Comparison of ENCODE assay signal across 1 cellular context in the genomic region with DNA sequence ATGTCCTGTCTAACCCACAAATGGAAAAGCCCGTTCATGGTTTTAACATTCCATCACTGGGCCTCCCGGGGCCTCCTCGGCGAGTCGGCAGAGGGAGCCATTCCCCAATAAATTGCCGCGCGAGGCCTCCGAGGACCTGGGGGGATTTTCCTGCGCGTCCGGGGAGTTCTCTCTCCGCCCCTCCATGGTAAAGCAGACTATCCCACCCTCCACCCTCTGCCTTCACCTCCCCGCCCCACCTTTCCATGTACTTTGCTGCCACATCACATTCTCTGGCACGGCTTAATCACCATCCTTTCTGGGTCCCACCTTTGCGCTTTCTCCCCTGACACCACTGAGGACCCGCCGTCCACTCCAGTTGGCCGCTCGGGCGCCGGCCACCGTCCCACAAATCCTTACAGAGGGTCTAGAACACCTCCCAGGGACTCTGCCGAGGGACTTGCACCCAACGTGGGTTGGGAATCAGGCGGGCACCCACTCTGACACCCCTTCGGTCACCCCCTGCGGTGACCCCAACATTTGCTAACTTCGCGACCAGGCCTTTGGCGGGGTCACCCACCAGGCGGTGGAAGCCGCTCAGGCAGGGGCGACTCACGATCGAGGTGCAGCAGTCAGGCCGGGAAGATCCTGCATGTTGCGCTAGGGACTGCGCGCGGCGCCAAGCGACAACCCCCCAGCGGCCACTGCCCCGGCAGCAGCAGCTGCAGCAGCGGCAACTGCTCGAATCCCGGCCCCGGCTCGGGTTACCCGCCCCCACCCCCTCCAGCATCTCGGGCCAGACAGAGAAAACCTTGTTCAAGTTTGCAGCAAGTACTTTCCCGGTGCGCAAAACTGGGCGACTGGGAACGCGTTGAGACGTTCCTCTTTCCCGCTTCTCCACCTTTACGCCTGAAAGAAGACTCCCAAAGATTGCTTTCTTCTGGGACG.
TF ChIP-seq lines count a peak whose summit lies in the region.

Gene MEGF10, plus strand, starts transcription at position 778 of the 927 bp plus-strand sequence. CDS start 40,513 bp downstream, outside the sequence.

TF ChIP-seq in HepG2, 621 proteins besides CTCF, POLR2A, EP300 and RAD21 (continued from another document):
- TF ChIP-seq ZNF609 (CRISPR knock-in tag; IDR thresholded peaks at IDR 0.05; ENCODE audit: borderline replicate concordance) = no peak
- TF ChIP-seq RBM39 (IDR thresholded peaks at IDR 0.05; ENCODE audit: low read depth, low read length, poor library complexity, severe bottlenecking) = no peak
- TF ChIP-seq TEAD2 (CRISPR knock-in tag; IDR thresholded peaks at IDR 0.05) = no peak
- no peak for TF ChIP-seq REST (IDR thresholded peaks at IDR 0.05; ENCODE audit: borderline replicate concordance in 1 of 2, low read depth in 1 of 2, low read length in 2 of 2)
- no peak for TF ChIP-seq ZNF704 (CRISPR knock-in tag; IDR thresholded peaks at IDR 0.05; ENCODE audit: borderline replicate concordance)
- peak; percentile 78 for TF ChIP-seq STAG1 (CRISPR knock-in tag; IDR thresholded peaks at IDR 0.05)
- TF ChIP-seq SNAPC2 (CRISPR knock-in tag; IDR thresholded peaks at IDR 0.05) = no peak
- TF ChIP-seq NONO (IDR thresholded peaks at IDR 0.05) = no peak
- no peak for TF ChIP-seq NONO (CRISPR knock-in tag; conservative IDR thresholded peaks at IDR 0.05)
- no peak for TF ChIP-seq BRF2 (CRISPR knock-in tag; IDR thresholded peaks at IDR 0.05)
- no peak for TF ChIP-seq ZNF333 (CRISPR knock-in tag; IDR thresholded peaks at IDR 0.05; ENCODE audit: borderline replicate concordance)
- no peak for TF ChIP-seq ZNF879 (CRISPR knock-in tag; IDR thresholded peaks at IDR 0.05)
- TF ChIP-seq TRIM24 (CRISPR knock-in tag; IDR thresholded peaks at IDR 0.05) = no peak
- TF ChIP-seq ZFP82 (CRISPR knock-in tag; IDR thresholded peaks at IDR 0.05; ENCODE audit: borderline replicate concordance) = no peak
- no peak for TF ChIP-seq TMF1 (CRISPR knock-in tag; IDR thresholded peaks at IDR 0.05; ENCODE audit: low read depth)
- peak; percentile 21; the same call in 1 of the 2 replicates for TF ChIP-seq KDM2A (CRISPR knock-in tag; IDR thresholded peaks at IDR 0.05; ENCODE audit: borderline replicate concordance, low read depth)
- no peak for TF ChIP-seq HNRNPLL (IDR thresholded peaks at IDR 0.05; ENCODE audit: low read depth, low read length, poor library complexity, severe bottlenecking)
- TF ChIP-seq GMEB1 (CRISPR knock-in tag; IDR thresholded peaks at IDR 0.05; ENCODE audit: borderline replicate concordance) = no peak
- no peak for TF ChIP-seq NR2F6 (IDR thresholded peaks at IDR 0.05)
- no peak for TF ChIP-seq NR2F6 (CRISPR knock-in tag; IDR thresholded peaks at IDR 0.05)
- 0 out of 2 replicates have a peak, but pooled peaks have one; percentile 22 for TF ChIP-seq SMC3 (IDR thresholded peaks at IDR 0.05; ENCODE audit: low read length)
- TF ChIP-seq ZNF709 (CRISPR knock-in tag; IDR thresholded peaks at IDR 0.05) = no peak
- no peak for TF ChIP-seq PAX8 (CRISPR knock-in tag; IDR thresholded peaks at IDR 0.05; ENCODE audit: borderline replicate concordance)
- TF ChIP-seq DNMT1 (CRISPR knock-in tag; IDR thresholded peaks at IDR 0.05) = no peak
- TF ChIP-seq, protein P1, sequence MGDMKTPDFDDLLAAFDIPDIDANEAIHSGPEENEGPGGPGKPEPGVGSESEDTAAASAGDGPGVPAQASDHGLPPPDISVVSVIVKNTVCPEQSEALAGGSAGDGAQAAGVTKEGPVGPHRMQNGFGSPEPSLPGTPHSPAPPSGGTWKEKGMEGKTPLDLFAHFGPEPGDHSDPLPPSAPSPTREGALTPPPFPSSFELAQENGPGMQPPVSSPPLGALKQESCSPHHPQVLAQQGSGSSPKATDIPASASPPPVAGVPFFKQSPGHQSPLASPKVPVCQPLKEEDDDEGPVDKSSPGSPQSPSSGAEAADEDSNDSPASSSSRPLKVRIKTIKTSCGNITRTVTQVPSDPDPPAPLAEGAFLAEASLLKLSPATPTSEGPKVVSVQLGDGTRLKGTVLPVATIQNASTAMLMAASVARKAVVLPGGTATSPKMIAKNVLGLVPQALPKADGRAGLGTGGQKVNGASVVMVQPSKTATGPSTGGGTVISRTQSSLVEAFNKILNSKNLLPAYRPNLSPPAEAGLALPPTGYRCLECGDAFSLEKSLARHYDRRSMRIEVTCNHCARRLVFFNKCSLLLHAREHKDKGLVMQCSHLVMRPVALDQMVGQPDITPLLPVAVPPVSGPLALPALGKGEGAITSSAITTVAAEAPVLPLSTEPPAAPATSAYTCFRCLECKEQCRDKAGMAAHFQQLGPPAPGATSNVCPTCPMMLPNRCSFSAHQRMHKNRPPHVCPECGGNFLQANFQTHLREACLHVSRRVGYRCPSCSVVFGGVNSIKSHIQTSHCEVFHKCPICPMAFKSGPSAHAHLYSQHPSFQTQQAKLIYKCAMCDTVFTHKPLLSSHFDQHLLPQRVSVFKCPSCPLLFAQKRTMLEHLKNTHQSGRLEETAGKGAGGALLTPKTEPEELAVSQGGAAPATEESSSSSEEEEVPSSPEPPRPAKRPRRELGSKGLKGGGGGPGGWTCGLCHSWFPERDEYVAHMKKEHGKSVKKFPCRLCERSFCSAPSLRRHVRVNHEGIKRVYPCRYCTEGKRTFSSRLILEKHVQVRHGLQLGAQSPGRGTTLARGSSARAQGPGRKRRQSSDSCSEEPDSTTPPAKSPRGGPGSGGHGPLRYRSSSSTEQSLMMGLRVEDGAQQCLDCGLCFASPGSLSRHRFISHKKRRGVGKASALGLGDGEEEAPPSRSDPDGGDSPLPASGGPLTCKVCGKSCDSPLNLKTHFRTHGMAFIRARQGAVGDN (CRISPR knock-in tag; IDR thresholded peaks at IDR 0.05) = peak; percentile 24; the same call in 1 of the 2 replicates
